In the genomic region with DNA sequence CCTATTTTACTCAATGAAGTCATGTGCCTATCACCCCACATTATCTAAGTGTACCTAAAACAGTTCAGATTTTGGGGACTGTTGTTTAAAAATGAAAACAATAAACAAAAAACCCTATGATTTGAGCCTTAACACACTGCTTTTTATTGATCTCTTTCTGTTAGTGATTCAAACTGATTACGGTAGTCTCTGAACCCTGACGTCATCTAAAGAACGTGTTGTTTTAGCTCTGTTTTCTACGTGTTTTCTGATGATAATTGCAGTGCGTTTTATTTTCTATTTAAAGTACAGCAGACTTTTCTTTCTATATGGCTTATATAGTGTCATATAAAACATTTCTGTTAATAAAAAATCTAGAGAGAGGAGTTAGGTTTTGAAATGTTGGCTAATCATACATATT, we compare ENCODE assay signal across 36 cellular contexts.
A peak's percentile ranks its signal among the peaks of the same experiment; 100 is the strongest.
DNase-seq lines count a peak whose midpoint lies in the region; ATAC-seq, FAIRE-seq and TF ChIP-seq lines count a peak whose summit lies in the region.
"Had no signal": no experiment of that assay in that cellular context is flagged by ENCODE, and none has a peak within 500 bp of the region (broad histone marks: within the 10 kb centered on the region; RNA-seq: fewer than 3 reads in every experiment).

No MANE protein-coding gene starts in this region.

- TF ChIP-seq RAD21 in HepG2 (CRISPR knock-in tag; IDR thresholded peaks at IDR 0.05) = no peak

- H3K27ac Mint-ChIP-seq in stimulated activated memory B cell treated with anti-CD40 and anti-IgM and Interleukin-4, amounts not matched to agents 10 μg/mL and 1 μg/mL and 100 μg/mL, for 72 hours = no peak overlapping the region
- H3K27ac Mint-ChIP-seq: B cell; CD14-positive monocyte; CD4-positive, alpha-beta memory T cell; CD4-positive, alpha-beta T cell; CD4-positive, CD25-positive, alpha-beta regulatory T cell; CD8-positive, alpha-beta memory T cell; CD8-positive, alpha-beta T cell had no signal

- TF ChIP-seq POLR2A in HepG2 (IDR thresholded peaks at IDR 0.05; ENCODE audit: insufficient read depth in 1 of 2, low read depth in 2 of 2, low read length in 2 of 2) (no peak), right lobe of liver (IDR thresholded peaks at IDR 0.05) (no peak), H54 (IDR thresholded peaks at IDR 0.05; ENCODE audit: low read depth, low read length) (no peak), sigmoid colon (IDR thresholded peaks at IDR 0.05) (no peak)

- TF ChIP-seq EP300 in HepG2 (IDR thresholded peaks at IDR 0.05; ENCODE audit: low read depth in 2 of 2, low read length in 2 of 2) = no peak
- no peak for TF ChIP-seq EP300 in HepG2 (CRISPR knock-in tag; IDR thresholded peaks at IDR 0.05; ENCODE audit: borderline replicate concordance)
- no peak for TF ChIP-seq EP300 in sigmoid colon (IDR thresholded peaks at IDR 0.05)

- intact Hi-C loops in HepG2 (cut with micrococcal nuclease; ENCODE audit: unreplicated experiment) = no loop called here
- intact Hi-C loops in right lobe of liver (cut with DNase I) = no loop called here
- intact Hi-C loops in sigmoid colon (cut with DNase I) = no loop called here

- no peaks in the 10 kb centered on the region for H3K4me1 Mint-ChIP-seq in stimulated activated memory B cell treated with anti-CD40 and anti-IgM and Interleukin-4, amounts not matched to agents 10 μg/mL and 1 μg/mL and 100 μg/mL, for 72 hours
- H3K4me1 Mint-ChIP-seq: B cell; CD14-positive monocyte; CD4-positive, CD25-positive, alpha-beta regulatory T cell had no signal

- H4K20me1 ChIP-seq in HepG2 (ENCODE audit: insufficient read depth, low read length) = no peaks in the 10 kb centered on the region
- H4K20me1 ChIP-seq: BLaER1; BLaER1 treated with 17β-estradiol and CSF1 and Interleukin-3, amounts not matched to agents 10 nM and 100 nM had no signal

- H3K27me3 ChIP-seq in HepG2 (ENCODE audit: control insufficient read depth in 1 of 2, insufficient read depth in 2 of 2, low read length in 2 of 2) = no peaks in the 10 kb centered on the region
- H3K27me3 ChIP-seq in right lobe of liver = no peaks in the 10 kb centered on the region
- no peaks in the 10 kb centered on the region for H3K27me3 ChIP-seq in sigmoid colon
- H3K27me3 ChIP-seq: BE2C; BLaER1; BLaER1 treated with 17β-estradiol and CSF1 and Interleukin-3, amounts not matched to agents 10 nM and 100 nM had no signal

- H3K27ac ChIP-seq in HepG2 (ENCODE audit: extremely low read length, insufficient read depth, low read length) (no peak overlapping the region), right lobe of liver (no peak overlapping the region), sigmoid colon (no peak overlapping the region)
- H3K27ac ChIP-seq: 22Rv1; A549; BLaER1; BLaER1 treated with 17β-estradiol and CSF1 and Interleukin-3, amounts not matched to agents 10 nM and 100 nM; C4-2B had no signal

- H3K36me3 Mint-ChIP-seq in stimulated activated memory B cell treated with anti-CD40 and anti-IgM and Interleukin-4, amounts not matched to agents 10 μg/mL and 1 μg/mL and 100 μg/mL, for 72 hours = no peaks in the 10 kb centered on the region
- H3K36me3 Mint-ChIP-seq: CD14-positive monocyte; CD4-positive, alpha-beta memory T cell; CD4-positive, CD25-positive, alpha-beta regulatory T cell; CD8-positive, alpha-beta T cell had no signal

- H3K9ac ChIP-seq in HepG2 (ENCODE audit: insufficient read depth, low read depth, low read length) = no peak overlapping the region
- H3K9ac ChIP-seq: BLaER1; BLaER1 treated with 17β-estradiol and CSF1 and Interleukin-3, amounts not matched to agents 10 nM and 100 nM had no signal

- FAIRE-seq in endometrium (lab: Jason Lieb, UNC) = peak; percentile 35
- no peak for FAIRE-seq in HepG2 (lab: Jason Lieb, UNC)
- FAIRE-seq in H54 (lab: Jason Lieb, UNC) = no peak
- FAIRE-seq: A549, D721Med had no signal

- TF ChIP-seq CTCF in HepG2 (CRISPR knock-in tag; IDR thresholded peaks at IDR 0.05) (no peak), right lobe of liver (IDR thresholded peaks at IDR 0.05) (no peak), sigmoid colon (IDR thresholded peaks at IDR 0.05) (no peak)

- CTCF ChIA-PET in HepG2 (lab: Yijun Ruan, JAX; ENCODE audit: low intra/inter-chr PET ratio, low total read pairs) = no interaction called here

- POLR2A ChIA-PET in HepG2 (lab: Yijun Ruan, JAX) = no interaction called here

- in situ Hi-C loops in HepG2 (cut with HindIII; ENCODE audit: extremely low pct_ligation_motif_present, low pct_unique_long_range_greater_than_20kb) = no loop called here

- H3K9me3 ChIP-seq in HepG2 (ENCODE audit: low read length) = no peaks in the 10 kb centered on the region
- no peaks in the 10 kb centered on the region for H3K9me3 ChIP-seq in right lobe of liver
- H3K9me3 ChIP-seq in sigmoid colon = no peaks in the 10 kb centered on the region
- H3K9me3 ChIP-seq: A549; BE2C; BLaER1; BLaER1 treated with 17β-estradiol and CSF1 and Interleukin-3, amounts not matched to agents 10 nM and 100 nM; Caco-2 had no signal

- no peak for DNase-seq in left lobe of liver (ENCODE audit: low spot score)
- DNase-seq in HepG2 (ENCODE audit: low spot score) = no peak
- no peak for DNase-seq in right lobe of liver
- no peak for DNase-seq in H54 (ENCODE audit: insufficient read length, low spot score)
- DNase-seq in sigmoid colon = no peak
- no peak for DNase-seq in NCI-H1417 (lab: John Stamatoyannopoulos, UW)
- DNase-seq: 8988T; ACHN; AML-193; BE2C; C1 segment of cervical spinal cord; Caco-2; Calu3; CD4-positive, alpha-beta memory T cell; CD4-positive, alpha-beta T cell; CD4-positive, CD25-positive, alpha-beta regulatory T cell; CD8-positive, alpha-beta memory T cell; CD8-positive, alpha-beta T cell; COR-L47; DMS 273 treated with DMSO at 0.1 percent for 48 hours; DMS153; DMS53; DMS79; DMS79 treated with DMSO at 0.1 percent for 48 hours; DND-41; EL had no signal

- no peaks in the 10 kb centered on the region for H3K4me1 ChIP-seq in HepG2 (ENCODE audit: insufficient read depth, low read length)
- H3K4me1 ChIP-seq in right lobe of liver = no peaks in the 10 kb centered on the region
- no peaks in the 10 kb centered on the region for H3K4me1 ChIP-seq in sigmoid colon
- H3K4me1 ChIP-seq: A549; BE2C; BLaER1; BLaER1 treated with 17β-estradiol and CSF1 and Interleukin-3, amounts not matched to agents 10 nM and 100 nM; Caco-2 had no signal

- H3K27me3 Mint-ChIP-seq in stimulated activated memory B cell treated with anti-CD40 and anti-IgM and Interleukin-4, amounts not matched to agents 10 μg/mL and 1 μg/mL and 100 μg/mL, for 72 hours = no peaks in the 10 kb centered on the region
- H3K27me3 Mint-ChIP-seq: B cell; CD4-positive, alpha-beta memory T cell; CD4-positive, alpha-beta T cell had no signal

- no TSS peak for BruUV-seq in HepG2 (replicated peaks; lab: Mats Ljungman, UMichigan)

- no peaks in the 10 kb centered on the region for H3K79me2 ChIP-seq in HepG2 (ENCODE audit: insufficient read depth, low read length)

- H3K4me3 ChIP-seq in HepG2 (replicated peaks in 1 of 3; ENCODE audit: insufficient read depth in 1 of 3, low read depth in 2 of 3, low read length in 3 of 3) (no peak overlapping the region), right lobe of liver (no peak overlapping the region), sigmoid colon (no peak overlapping the region)
- H3K4me3 ChIP-seq: A549; BLaER1; BLaER1 treated with 17β-estradiol and CSF1 and Interleukin-3, amounts not matched to agents 10 nM and 100 nM had no signal

- 7% methylated on average over 5 of the region's 5 CpGs for WGBS in HepG2 (ENCODE audit: low lambda C conversion rate)
- 27% methylated on average over 5 of the region's 5 CpGs for WGBS in right lobe of liver (ENCODE audit: insufficient coverage, low coverage, low lambda C conversion rate, missing lambda C conversion rate)
- WGBS in sigmoid colon, 2 donors = 41 to 79% methylated on average over 5 of the region's 5 CpGs

- H3K9me3 Mint-ChIP-seq in stimulated activated memory B cell treated with anti-CD40 and anti-IgM and Interleukin-4, amounts not matched to agents 10 μg/mL and 1 μg/mL and 100 μg/mL, for 72 hours = no peaks in the 10 kb centered on the region
- H3K9me3 Mint-ChIP-seq: CD14-positive monocyte; CD4-positive, alpha-beta T cell; CD8-positive, alpha-beta memory T cell; CD8-positive, alpha-beta T cell had no signal

- H2AFZ ChIP-seq in HepG2 (ENCODE audit: low read length) = no peak overlapping the region

- H3K4me3 Mint-ChIP-seq in stimulated activated memory B cell treated with anti-CD40 and anti-IgM and Interleukin-4, amounts not matched to agents 10 μg/mL and 1 μg/mL and 100 μg/mL, for 72 hours = no peak overlapping the region
- H3K4me3 Mint-ChIP-seq: B cell; CD14-positive monocyte; CD4-positive, alpha-beta memory T cell; CD4-positive, alpha-beta T cell; CD4-positive, CD25-positive, alpha-beta regulatory T cell; CD8-positive, alpha-beta memory T cell; CD8-positive, alpha-beta T cell had no signal

- no peak overlapping the region for H3K4me2 ChIP-seq in HepG2 (ENCODE audit: low read depth, low read length)
- H3K4me2 ChIP-seq: A549; BLaER1; BLaER1 treated with 17β-estradiol and CSF1 and Interleukin-3, amounts not matched to agents 10 nM and 100 nM had no signal

- peak; percentile 49 for ATAC-seq in left lobe of liver
- ATAC-seq in HepG2 = no peak
- ATAC-seq in right lobe of liver = peak in 3 of 4 donors; percentile 34 to 65 (median 51)
- no peak for ATAC-seq in stimulated activated memory B cell treated with anti-CD40 and anti-IgM and Interleukin-4, amounts not matched to agents 10 μg/mL and 1 μg/mL and 100 μg/mL, for 72 hours
- ATAC-seq: A549; CD8-positive, alpha-beta T cell had no signal

- H3K36me3 ChIP-seq in HepG2 (replicated peaks in 1 of 2; ENCODE audit: control insufficient read depth in 1 of 2, insufficient read depth in 2 of 2, low read length in 2 of 2) (no peaks in the 10 kb centered on the region), right lobe of liver (no peaks in the 10 kb centered on the region), sigmoid colon (no peaks in the 10 kb centered on the region)
- H3K36me3 ChIP-seq: BE2C; BLaER1; BLaER1 treated with 17β-estradiol and CSF1 and Interleukin-3, amounts not matched to agents 10 nM and 100 nM had no signal

TF ChIP-seq in HepG2, 621 proteins besides CTCF, POLR2A, EP300 and RAD21 (continues in another document):
- no peak for TF ChIP-seq ZNF484 (CRISPR knock-in tag; IDR thresholded peaks at IDR 0.05; ENCODE audit: borderline replicate concordance, low read depth)

Comparison
In these comparisons a context has a peak if more than half of its experiments do, and no peak if none do; other contexts are left out.
1. ATAC-seq: peak in left lobe of liver (single experiment) and right lobe of liver (3 of 4); none in HepG2 (single experiment) and stimulated activated memory B cell treated with anti-CD40 and anti-IgM and Interleukin-4, amounts not matched to agents 10 μg/mL and 1 μg/mL and 100 μg/mL, for 72 hours (single experiment).